Comparison of ENCODE assay signal across 28 cellular contexts in the genomic region with DNA sequence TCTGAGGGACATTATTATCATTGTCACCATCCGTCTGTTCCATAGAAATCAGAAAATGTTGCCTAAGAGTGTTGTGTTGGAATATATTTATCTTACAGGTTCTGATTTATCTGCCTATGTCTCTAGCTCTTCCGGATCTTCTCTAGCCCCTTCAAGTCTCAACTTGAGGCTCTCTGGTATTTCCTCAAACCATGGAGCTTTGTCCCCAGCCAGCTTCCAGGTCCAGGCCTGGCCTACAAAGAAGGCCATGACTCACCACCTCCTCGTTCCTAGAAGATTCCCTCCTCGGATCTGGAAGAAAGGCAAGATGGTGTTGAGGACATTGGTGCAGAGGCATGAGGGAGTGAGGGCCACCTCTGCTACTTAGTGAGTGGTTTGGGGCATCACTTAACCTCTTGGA.
"Had no signal": no experiment of that assay in that cellular context is flagged by ENCODE, and none has a peak within 500 bp of the region (broad histone marks: within the 10 kb centered on the region; RNA-seq: fewer than 3 reads in every experiment).

No MANE protein-coding gene starts in this region.

- H3K9me3 ChIP-seq: esophagus muscularis mucosa, lower lobe of right lung, mucosa of descending colon, psoas muscle, sigmoid colon, stomach, testis, tibial artery had no signal

- ATAC-seq: left ventricle myocardium superior; lower lobe of right lung; mucosa of descending colon; natural killer cell treated with Interleukin-12 subunit alpha and Interleukin-12 subunit beta and Interleukin-15 and Interleukin-18, amount 100 ng/mL, for 72 hours; psoas muscle; right cardiac atrium; stimulated activated effector memory CD8-positive, alpha-beta T cell treated with anti-CD3 and anti-CD28 coated beads, Interleukin-12 subunit alpha, Interleukin-12 subunit beta, amount 100 ng/mL, for 72 hours had no signal

- H3K36me3 Mint-ChIP-seq: immature natural killer cell; memory B cell; mesothelial cell of epicardium; natural killer cell treated with Interleukin-12 subunit alpha and Interleukin-12 subunit beta and Interleukin-15 and Interleukin-18, amount 100 ng/mL, for 72 hours; neural progenitor cell; stimulated activated effector memory CD8-positive, alpha-beta T cell treated with anti-CD3 and anti-CD28 coated beads, Interleukin-12 subunit alpha, Interleukin-12 subunit beta, amount 100 ng/mL, for 72 hours; type B pancreatic cell had no signal

- H3K27me3 ChIP-seq: dorsolateral prefrontal cortex, esophagus muscularis mucosa, neural progenitor cell, sigmoid colon, stomach, testis, tibial artery had no signal

- H3K36me3 ChIP-seq: esophagus muscularis mucosa, lower lobe of right lung, neural progenitor cell, sigmoid colon, stomach, tibial artery had no signal

- H2AFZ ChIP-seq: neural progenitor cell had no signal

- DNase-seq: dorsolateral prefrontal cortex; effector CD4-positive, alpha-beta T cell; foreskin melanocyte; hypothalamus; immature natural killer cell; islet precursor cell; left ventricle myocardium superior; lower lobe of right lung; mucosa of descending colon; naive B cell; posterior cingulate gyrus; psoas muscle; right cardiac atrium; sigmoid colon; stimulated activated CD4-positive, alpha-beta T cell treated with anti-CD3 and anti-CD28 coated beads, Interleukin-2, amount 100 ng/mL, for 24 hours; stimulated activated CD4-positive, alpha-beta T cell treated with anti-CD3 and anti-CD28 coated beads, Interleukin-4, amount 100 ng/mL, for 24 hours; stimulated activated naive CD4-positive, alpha-beta T cell treated with Interleukin-2 at 50 U/mL for 16 hours; stomach; testis; tibial artery had no signal

- H3K4me1 Mint-ChIP-seq: memory B cell; mesothelial cell of epicardium; stimulated activated effector memory CD8-positive, alpha-beta T cell treated with anti-CD3 and anti-CD28 coated beads, Interleukin-12 subunit alpha, Interleukin-12 subunit beta, amount 100 ng/mL, for 72 hours had no signal

- H3K4me3 Mint-ChIP-seq: immature natural killer cell; memory B cell; mesothelial cell of epicardium; naive B cell; natural killer cell treated with Interleukin-12 subunit alpha and Interleukin-12 subunit beta and Interleukin-15 and Interleukin-18, amount 100 ng/mL, for 72 hours; neural progenitor cell; stimulated activated effector memory CD8-positive, alpha-beta T cell treated with anti-CD3 and anti-CD28 coated beads, Interleukin-12 subunit alpha, Interleukin-12 subunit beta, amount 100 ng/mL, for 72 hours; type B pancreatic cell had no signal

- H3K27ac Mint-ChIP-seq: immature natural killer cell; memory B cell; mesothelial cell of epicardium; natural killer cell treated with Interleukin-12 subunit alpha and Interleukin-12 subunit beta and Interleukin-15 and Interleukin-18, amount 100 ng/mL, for 72 hours; neural progenitor cell; stimulated activated effector memory CD8-positive, alpha-beta T cell treated with anti-CD3 and anti-CD28 coated beads, Interleukin-12 subunit alpha, Interleukin-12 subunit beta, amount 100 ng/mL, for 72 hours; type B pancreatic cell had no signal

- FAIRE-seq: colon had no signal

- H3K4me3 ChIP-seq: dorsolateral prefrontal cortex, esophagus muscularis mucosa, lower lobe of right lung, mucosa of descending colon, neural progenitor cell, psoas muscle, sigmoid colon, stomach, testis, tibial artery had no signal

- H3K9me3 Mint-ChIP-seq: immature natural killer cell; mesothelial cell of epicardium; natural killer cell treated with Interleukin-12 subunit alpha and Interleukin-12 subunit beta and Interleukin-15 and Interleukin-18, amount 100 ng/mL, for 72 hours; neural progenitor cell; stimulated activated effector memory CD8-positive, alpha-beta T cell treated with anti-CD3 and anti-CD28 coated beads, Interleukin-12 subunit alpha, Interleukin-12 subunit beta, amount 100 ng/mL, for 72 hours; type B pancreatic cell had no signal

- H3K27me3 Mint-ChIP-seq: memory B cell, type B pancreatic cell had no signal

- H3K9ac ChIP-seq: neural progenitor cell had no signal

- H3K4me1 ChIP-seq: esophagus muscularis mucosa, psoas muscle, testis had no signal

- H3K27ac ChIP-seq: dorsolateral prefrontal cortex, esophagus muscularis mucosa, lower lobe of right lung, neural progenitor cell, psoas muscle, sigmoid colon, stomach, testis, tibial artery had no signal

- H3K4me2 ChIP-seq: neural progenitor cell had no signal
